Comparison of ENCODE assay signal across 22 cellular contexts in the genomic region with DNA sequence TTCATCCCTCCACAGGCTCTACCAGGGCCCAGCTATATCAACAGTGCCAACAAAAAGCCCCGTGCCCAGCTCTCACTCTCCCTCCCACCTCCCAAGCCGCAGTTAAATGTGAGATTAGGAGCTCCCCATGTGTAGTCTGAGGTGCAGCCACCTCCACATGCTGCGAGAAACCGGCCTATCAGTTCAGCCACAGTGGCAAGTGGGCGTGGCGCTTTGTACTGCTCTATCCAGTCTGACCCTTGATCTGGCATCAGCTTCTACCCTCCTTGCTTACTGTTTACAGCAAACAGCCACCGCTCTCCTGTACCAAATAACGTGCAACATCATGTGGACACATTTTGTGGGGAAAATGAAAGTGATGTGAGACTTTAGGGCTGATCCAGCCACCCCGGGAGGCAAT. TPM values are rescaled to one million over a fixed set of nuclear protein-coding genes. Genes with fewer than 3 reads are reported as not detected.
DNase-seq lines count a peak whose midpoint lies in the region; ATAC-seq, FAIRE-seq and TF ChIP-seq lines count a peak whose summit lies in the region.
"Had no signal": no experiment of that assay in that cellular context is flagged by ENCODE, and none has a peak within 500 bp of the region (broad histone marks: within the 10 kb centered on the region; RNA-seq: fewer than 3 reads in every experiment).

No MANE protein-coding gene starts in this region.

- no peak overlapping the region for H4K8ac ChIP-seq in IMR-90 (ENCODE audit: low read depth in 2 of 2, low read length in 2 of 2)

- no peak overlapping the region for H3K4ac ChIP-seq in IMR-90 (ENCODE audit: low read depth, low read length)

- H3K9ac ChIP-seq in IMR-90 (ENCODE audit: low read depth, low read length) (no peak overlapping the region), astrocyte (ENCODE audit: low read length) (no peak overlapping the region), liver (ENCODE audit: low read depth in 1 of 2, low read length in 2 of 2) (no peak overlapping the region)

- no peak overlapping the region for H3K23ac ChIP-seq in IMR-90 (ENCODE audit: low read depth, low read length)

- H2BK20ac ChIP-seq in IMR-90 (ENCODE audit: low read depth, low read length): no peak overlapping the region

- no peak overlapping the region for H3K56ac ChIP-seq in IMR-90 (ENCODE audit: extremely low read depth, insufficient read depth, low read length)

- no peak for TF ChIP-seq EP300 in transverse colon (IDR thresholded peaks at IDR 0.05; ENCODE audit: low read depth)

- H3K14ac ChIP-seq in IMR-90 (replicated peaks; ENCODE audit: low read depth, low read length): no peak overlapping the region

- H3K27ac Mint-ChIP-seq in astrocyte (ENCODE audit: unreplicated experiment): no peak overlapping the region
- H3K27ac Mint-ChIP-seq: activated naive CD8-positive, alpha-beta T cell treated with anti-CD3 and anti-CD28 coated beads, Interleukin-2, amount 10 ng/mL, durations not matched to agents 7 days and 5 days; activated T-helper 1 cell treated with anti-CD3 and anti-CD28 coated beads, Interleukin-12 subunit alpha, Interleukin-12 subunit beta, Interleukin-2, Interleukin-4 antibody, amounts not matched to agents 30 ng/mL and 10 ng/mL and 1 ng/mL, durations not matched to agents 14 hours and 24 hours and 36 hours; stimulated activated memory B cell treated with anti-CD40 and anti-IgM and Interleukin-4, amounts not matched to agents 10 μg/mL and 1 μg/mL and 100 μg/mL, for 72 hours had no signal

- no peak overlapping the region for H2BK5ac ChIP-seq in IMR-90 (ENCODE audit: low read depth, low read length, poor library complexity, severe bottlenecking)

- TF ChIP-seq CTCF in IMR-90 (conservative IDR thresholded peaks at IDR 0.05; ENCODE audit: low read depth, low read length) (no peak), astrocyte (IDR thresholded peaks at IDR 0.05; ENCODE audit: insufficient read depth, low read depth, low read length) (no peak), liver (IDR thresholded peaks at IDR 0.05; ENCODE audit: low read depth, low read length, missing input control) (no peak), transverse colon (IDR thresholded peaks at IDR 0.05) (no peak)

- BruUV-seq in IMR-90 (replicated peaks; lab: Mats Ljungman, UMichigan): no TSS peak

- TF ChIP-seq RAD21 in IMR-90 (IDR thresholded peaks at IDR 0.05; ENCODE audit: low read length) (no peak), liver (IDR thresholded peaks at IDR 0.05) (no peak)

- in situ Hi-C loops in IMR-90 (cut with MboI; ENCODE audit: low sequenced_read_pairs) (no loop called here), transverse colon (cut with MboI; ENCODE audit: low pct_ligation_motif_present in 1 of 4, low pct_unique_long_range_greater_than_20kb in 1 of 4, low sequenced_read_pairs in 3 of 4) (no loop called here)

- intact Hi-C loops in IMR-90 (cut with micrococcal nuclease): no loop called here
- intact Hi-C loops in transverse colon (cut with DNase I; ENCODE audit: low total_unique reads): no loop called here

- H3K27me3 Mint-ChIP-seq in astrocyte (ENCODE audit: low read depth, unreplicated experiment): peaks cover 8% of the 10 kb centered on the region

- no peak overlapping the region for H3K18ac ChIP-seq in IMR-90 (ENCODE audit: low read depth, low read length)

- H2AFZ ChIP-seq in IMR-90 (replicated peaks; ENCODE audit: low read length, poor library complexity): peak overlapping the region; percentile 69
- H2AFZ ChIP-seq in astrocyte (ENCODE audit: low read depth, low read length): peak overlapping the region; percentile 36

- CTCF ChIA-PET in IMR-90 (lab: Yijun Ruan, JAX): no interaction called here

- H3K9me3 ChIP-seq in IMR-90 (ENCODE audit: control insufficient read depth, insufficient read depth, low read length): no peaks in the 10 kb centered on the region
- no peaks in the 10 kb centered on the region for H3K9me3 ChIP-seq in astrocyte (ENCODE audit: insufficient read depth, low read depth, low read length)
- no peaks in the 10 kb centered on the region for H3K9me3 ChIP-seq in liver (ENCODE audit: control insufficient read depth in 4 of 4, low read length in 3 of 4)
- no peaks in the 10 kb centered on the region for H3K9me3 ChIP-seq in transverse colon
- H3K9me3 ChIP-seq: right atrium auricular region, thyroid gland had no signal

- H3K4me3 ChIP-seq in IMR-90 (ENCODE audit: insufficient read depth, low read depth, low read length) (no peak overlapping the region), astrocyte (ENCODE audit: insufficient read depth, low read depth, low read length) (no peak overlapping the region), liver (ENCODE audit: low read depth in 1 of 3, low read length in 3 of 3) (no peak overlapping the region), transverse colon (no peak overlapping the region)
- H3K4me3 ChIP-seq: right atrium auricular region, thyroid gland had no signal

- no peaks in the 10 kb centered on the region for H4K20me1 ChIP-seq in IMR-90 (ENCODE audit: insufficient read depth, low read length)
- no peaks in the 10 kb centered on the region for H4K20me1 ChIP-seq in astrocyte (ENCODE audit: insufficient read depth, low read length)

- DNase-seq in IMR-90 (no peak), astrocyte (ENCODE audit: low read depth) (no peak), transverse colon (peak; percentile 89), NCI-H2227 treated with DMSO at 0.1 percent for 48 hours (lab: John Stamatoyannopoulos, UW) (no peak), AG20443 (ENCODE audit: low spot score) (no peak)
- DNase-seq: activated naive CD8-positive, alpha-beta T cell treated with anti-CD3 and anti-CD28 coated beads, Interleukin-2, amount 10 ng/mL, durations not matched to agents 7 days and 5 days; AML-193; brain microvascular endothelial cell; Kasumi-1; left cardiac atrium; NCI-H1417; NCI-H526 treated with DMSO at 0.1 percent for 48 hours; nucleus accumbens; T-helper 2 cell had no signal

- H3K4me2 ChIP-seq in IMR-90 (ENCODE audit: low read depth, low read length) (no peak overlapping the region), astrocyte (ENCODE audit: low read length) (peak overlapping the region; percentile 23)

- H3K4me1 ChIP-seq in IMR-90 (ENCODE audit: control insufficient read depth, insufficient read depth, low read length) (peaks cover 5% of the 10 kb centered on the region), astrocyte (ENCODE audit: insufficient read depth, low read length) (peaks cover 4% of the 10 kb centered on the region), liver (ENCODE audit: control insufficient read depth in 4 of 4, insufficient read depth in 4 of 4, low read length in 3 of 4) (peaks cover 4 to 15% (median 9%) of the 10 kb centered on the region in 4 donors), transverse colon (peaks cover 3 to 29% (median 11%) of the 10 kb centered on the region in 4 donors)

- peaks cover 2% of the 10 kb centered on the region for H3K36me3 Mint-ChIP-seq in astrocyte (ENCODE audit: low read depth, unreplicated experiment)
- H3K36me3 Mint-ChIP-seq: activated naive CD8-positive, alpha-beta T cell treated with anti-CD3 and anti-CD28 coated beads, Interleukin-2, amount 10 ng/mL, durations not matched to agents 7 days and 5 days; stimulated activated memory B cell treated with anti-CD40 and anti-IgM and Interleukin-4, amounts not matched to agents 10 μg/mL and 1 μg/mL and 100 μg/mL, for 72 hours had no signal

- no peak overlapping the region for H2AK9ac ChIP-seq in IMR-90 (replicated peaks; ENCODE audit: low read depth, low read length, poor library complexity)

- H2BK15ac ChIP-seq in IMR-90 (ENCODE audit: low read depth, low read length): no peak overlapping the region

- POLR2A ChIA-PET in IMR-90 (lab: Charles Lee; ENCODE audit: unreplicated experiment): no interaction called here

- H3K4me3 Mint-ChIP-seq in astrocyte (ENCODE audit: unreplicated experiment): no peak overlapping the region
- H3K4me3 Mint-ChIP-seq: activated naive CD8-positive, alpha-beta T cell treated with anti-CD3 and anti-CD28 coated beads, Interleukin-2, amount 10 ng/mL, durations not matched to agents 7 days and 5 days; activated T-helper 1 cell treated with anti-CD3 and anti-CD28 coated beads, Interleukin-12 subunit alpha, Interleukin-12 subunit beta, Interleukin-2, Interleukin-4 antibody, amounts not matched to agents 30 ng/mL and 10 ng/mL and 1 ng/mL, durations not matched to agents 14 hours and 24 hours and 36 hours; stimulated activated memory B cell treated with anti-CD40 and anti-IgM and Interleukin-4, amounts not matched to agents 10 μg/mL and 1 μg/mL and 100 μg/mL, for 72 hours had no signal

- no peaks in the 10 kb centered on the region for H3K79me1 ChIP-seq in IMR-90 (ENCODE audit: low read depth in 1 of 2, low read length in 2 of 2)

- dilution Hi-C loops in IMR-90 (cut with HindIII; ENCODE audit: low sequenced_read_pairs, unreplicated experiment): no loop called here

- TF ChIP-seq POLR2A in IMR-90 (IDR thresholded peaks at IDR 0.05; ENCODE audit: low read depth, low read length): no peak
- TF ChIP-seq POLR2A in transverse colon (IDR thresholded peaks at IDR 0.05): no peak

- H3K9me1 ChIP-seq in IMR-90 (ENCODE audit: insufficient read depth, low read length): peaks cover 8% of the 10 kb centered on the region; the same call in 1 of the 2 replicates

- ATAC-seq in IMR-90 (ENCODE audit: low read depth): no peak
- no peak for ATAC-seq in HG03457 (IDR thresholded peaks at IDR 0.05; ENCODE audit: unreplicated experiment)
- ATAC-seq: activated CD4-positive, CD25-positive, alpha-beta regulatory T cell treated with anti-CD3 and anti-CD28 coated beads, Interleukin-2, amount 50 U/mL, for 24 hours; left cardiac atrium; stimulated activated memory B cell treated with anti-CD40 and anti-IgM and Interleukin-4, amounts not matched to agents 10 μg/mL and 1 μg/mL and 100 μg/mL, for 72 hours had no signal

- no peaks in the 10 kb centered on the region for H3K79me2 ChIP-seq in astrocyte (ENCODE audit: insufficient read depth, low read length)

- H3K27me3 ChIP-seq in IMR-90 (ENCODE audit: control insufficient read depth, insufficient read depth, low read length) (no peaks in the 10 kb centered on the region), astrocyte (ENCODE audit: insufficient read depth, low read length) (no peaks in the 10 kb centered on the region), liver (ENCODE audit: control insufficient read depth in 4 of 4, insufficient read depth in 4 of 4, low read length in 3 of 4) (no peaks in the 10 kb centered on the region), transverse colon (peaks cover 12% of the 10 kb centered on the region)
- H3K27me3 ChIP-seq: brain microvascular endothelial cell, thyroid gland had no signal

- H3K27ac ChIP-seq in IMR-90 (ENCODE audit: insufficient read depth, low read length) (no peak overlapping the region), astrocyte (ENCODE audit: low read depth, low read length) (no peak overlapping the region), liver (ENCODE audit: low read depth in 1 of 2, low read length in 2 of 2) (no peak overlapping the region), transverse colon (peak overlapping the region; percentile 79 to 84 (median 82))
- H3K27ac ChIP-seq: brain microvascular endothelial cell, right atrium auricular region, thyroid gland had no signal

- peaks cover 7% of the 10 kb centered on the region for H3K4me1 Mint-ChIP-seq in astrocyte (ENCODE audit: low read depth, unreplicated experiment)

- H2BK120ac ChIP-seq in IMR-90 (ENCODE audit: low read depth, low read length): no peak overlapping the region

- 80% methylated on average over 1 of the region's 9 CpGs; no CpG with 5 or more reads in 1 of the 2 experiments for WGBS in IMR-90 (ENCODE audit: extremely low coverage in 2 of 2, insufficient read length in 1 of 2), 2 experiments
- 52% methylated on average over 9 of the region's 9 CpGs for WGBS in liver
- WGBS in transverse colon (ENCODE audit: low coverage in 1 of 2), 2 donors: 58% methylated on average over 9 of the region's 9 CpGs; no CpG with 5 or more reads in 1 of the 2 donors

- no peaks in the 10 kb centered on the region for H3K36me3 ChIP-seq in IMR-90 (ENCODE audit: control insufficient read depth, insufficient read depth, low read length)
- H3K36me3 ChIP-seq in astrocyte (ENCODE audit: insufficient read depth, low read length): no peaks in the 10 kb centered on the region
- H3K36me3 ChIP-seq in liver (ENCODE audit: control insufficient read depth in 4 of 4, insufficient read depth in 3 of 4, low read depth in 1 of 4, low read length in 3 of 4): no peaks in the 10 kb centered on the region
- H3K36me3 ChIP-seq in transverse colon: no peaks in the 10 kb centered on the region
- H3K36me3 ChIP-seq: brain microvascular endothelial cell, right atrium auricular region, thyroid gland had no signal

- no peak overlapping the region for H4K91ac ChIP-seq in IMR-90 (ENCODE audit: insufficient read depth, low read depth, low read length)

- H4K5ac ChIP-seq in IMR-90 (ENCODE audit: low read depth, low read length): no peak overlapping the region

- no peak for FAIRE-seq in astrocyte (lab: Jason Lieb, UNC)
- FAIRE-seq: frontal cortex had no signal

- no peak overlapping the region for H2AK5ac ChIP-seq in IMR-90 (ENCODE audit: low read depth, low read length)

- peaks cover 9% of the 10 kb centered on the region for H3K9me3 Mint-ChIP-seq in astrocyte (ENCODE audit: unreplicated experiment)
- H3K9me3 Mint-ChIP-seq: activated naive CD8-positive, alpha-beta T cell treated with anti-CD3 and anti-CD28 coated beads, Interleukin-2, amount 10 ng/mL, durations not matched to agents 7 days and 5 days; activated T-helper 1 cell treated with anti-CD3 and anti-CD28 coated beads, Interleukin-12 subunit alpha, Interleukin-12 subunit beta, Interleukin-2, Interleukin-4 antibody, amounts not matched to agents 30 ng/mL and 10 ng/mL and 1 ng/mL, durations not matched to agents 14 hours and 24 hours and 36 hours; stimulated activated memory B cell treated with anti-CD40 and anti-IgM and Interleukin-4, amounts not matched to agents 10 μg/mL and 1 μg/mL and 100 μg/mL, for 72 hours had no signal

RNA-seq across cellular contexts. Expression of a gene that starts 1.7 kb away (rescaled TPM):
- total RNA-seq in IMR-90 (2012; rRNA removed) (2.2 and 2.5 TPM in 2 replicates), astrocyte (0.75 and 1.3 TPM in 2 replicates), liver (10 to 100 TPM in 1 of 2 donors, 1 to 10 TPM in 1; 6.1 to 17.4 TPM), transverse colon (10 to 100 TPM in 3 of 4 donors, 1 to 10 TPM in 1; 5.2 to 61.1 (median 28.9) TPM)
- polyA plus RNA-seq in IMR-90 (2012; rRNA removed) (1.5 and 1.7 TPM in 2 replicates), liver (10 to 100 TPM; 11.0 to 11.3 TPM)
- 0.64 and 1.2 TPM in 2 replicates for polyA plus RNA-seq in IMR-90 (2012; cell fraction: cytosol; rRNA removed)
- 0.61 and 0.66 TPM in 2 replicates for polyA plus RNA-seq in IMR-90 (2012; cell fraction: nucleus; rRNA removed; ENCODE audit: low replicate concordance)

RNA-seq across cellular contexts. Expression of a gene that starts 50.2 kb away (rescaled TPM):
- 125 and 360 TPM in 2 replicates for total RNA-seq in IMR-90 (2012; rRNA removed)
- polyA plus RNA-seq in IMR-90 (2012; rRNA removed): 51.3 and 57.9 TPM in 2 replicates
- 6.6 and 7.6 TPM in 2 replicates for polyA plus RNA-seq in IMR-90 (2012; cell fraction: cytosol; rRNA removed)
- 2.3 and 13.5 TPM in 2 replicates for polyA plus RNA-seq in IMR-90 (2012; cell fraction: nucleus; rRNA removed; ENCODE audit: low replicate concordance)
- total RNA-seq in astrocyte: 123 and 143 TPM in 2 replicates
- 10 to 100 TPM; 68.0 to 84.6 TPM for total RNA-seq in liver
- polyA plus RNA-seq in liver: 10 to 100 TPM; 32.3 to 72.2 TPM
- total RNA-seq in transverse colon: 10 to 100 TPM in 2 of 4 donors, 1 to 10 TPM in 2; 7.1 to 51.7 (median 21.7) TPM

RNA-seq across cellular contexts. Expression of a gene that starts 50.7 kb away (rescaled TPM):
- 113 and 167 TPM in 2 replicates for total RNA-seq in IMR-90 (2012; rRNA removed)
- 47.3 and 54.5 TPM in 2 replicates for polyA plus RNA-seq in IMR-90 (2012; rRNA removed)
- 17.2 and 23.4 TPM in 2 replicates for polyA plus RNA-seq in IMR-90 (2012; cell fraction: cytosol; rRNA removed)
- polyA plus RNA-seq in IMR-90 (2012; cell fraction: nucleus; rRNA removed; ENCODE audit: low replicate concordance): 3.5 and 22.9 TPM in 2 replicates
- 96.3 and 105 TPM in 2 replicates for total RNA-seq in astrocyte
- total RNA-seq in liver: 10 to 100 TPM; 35.8 to 53.2 TPM
- polyA plus RNA-seq in liver: 10 to 100 TPM; 22.6 to 49.8 TPM
- total RNA-seq in transverse colon: 100 to 1,000 TPM in 1 of 4 donors, 10 to 100 TPM in 3; 65.5 to 104 (median 94.7) TPM

Comparison
In these comparisons a context has a peak if more than half of its experiments do, and no peak if none do; other contexts are left out.
1. H3K27ac ChIP-seq: peak in transverse colon (4 of 4); none in IMR-90 (single experiment), astrocyte (single experiment) and liver (0 of 2).